In the genomic region with DNA sequence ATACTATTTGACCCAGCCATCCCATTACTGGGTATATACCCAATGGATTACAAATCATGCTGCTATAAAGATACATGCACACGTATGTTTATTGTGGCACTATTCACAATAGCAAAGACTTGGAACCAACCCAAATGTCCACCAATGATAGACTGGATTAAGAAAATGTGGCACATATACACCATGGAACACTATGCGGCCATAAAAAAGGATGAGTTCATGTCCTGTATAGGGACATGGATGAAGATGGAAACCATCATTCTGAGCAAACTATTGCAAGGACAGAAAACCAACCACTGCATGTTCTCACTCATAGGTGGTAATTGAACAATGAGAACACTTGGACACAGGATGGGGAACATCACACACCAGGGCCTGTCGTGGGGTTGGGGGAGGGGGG, we compare ENCODE assay signal across 19 cellular contexts. TPM values are rescaled to one million over a fixed set of nuclear protein-coding genes. Genes with fewer than 3 reads are reported as not detected.
"Had no signal": no experiment of that assay in that cellular context is flagged by ENCODE, and none has a peak within 500 bp of the region (broad histone marks: within the 10 kb centered on the region; RNA-seq: fewer than 3 reads in every experiment).

No MANE protein-coding gene starts in this region.

RNA-seq across cellular contexts. Expression of gene RDH16, which starts 16.8 kb away (rescaled TPM):
- total RNA-seq: chondrocyte had no signal

RNA-seq across cellular contexts. Expression of gene SDR9C7, which starts 40.0 kb away (rescaled TPM):
- total RNA-seq: activated naive CD4-positive, alpha-beta T cell treated with anti-CD3 and anti-CD28 coated beads for 36 hours; activated naive CD4-positive, alpha-beta T cell treated with anti-CD3 and anti-CD28 coated beads, Interleukin-2, amount 50 U/mL, for 72 hours; activated naive CD8-positive, alpha-beta T cell treated with anti-CD3 and anti-CD28 coated beads for 36 hours; activated naive CD8-positive, alpha-beta T cell treated with anti-CD3 and anti-CD28 coated beads, Interleukin-2, amount 10 ng/mL, durations not matched to agents 7 days and 5 days; activated T-cell treated with anti-CD3 and anti-CD28 coated beads, Interleukin-2, amount 50 U/mL, for 4 hours; activated T-helper 1 cell treated with anti-CD3 and anti-CD28 coated beads, Interleukin-12 subunit alpha, Interleukin-12 subunit beta, Interleukin-2, Interleukin-4 antibody, amounts not matched to agents 30 ng/mL and 10 ng/mL and 1 ng/mL, durations not matched to agents 14 hours and 24 hours and 36 hours; activated T-helper 17 cell treated with anti-CD3 and anti-CD28 coated beads, Interleukin-2, amount 50 U/mL, for 72 hours; activated T-helper 2 cell treated with anti-CD3 and anti-CD28 coated beads, Interferon-gamma antibody, Interleukin-2, Interleukin-4, amounts not matched to agents 10 μg/mL and 5 μg/mL and 100 μg/mL, durations not matched to agents 14 hours and 24 hours and 36 hours; adrenal gland; ascending aorta; astrocyte; body of pancreas; breast epithelium; chondrocyte had no signal
- polyA plus RNA-seq: adipose tissue, adrenal gland had no signal

RNA-seq across cellular contexts. Expression of gene TAC3, which starts 42.1 kb away (rescaled TPM):
- total RNA-seq: activated T-helper 2 cell treated with anti-CD3 and anti-CD28 coated beads, Interferon-gamma antibody, Interleukin-2, Interleukin-4, amounts not matched to agents 10 μg/mL and 5 μg/mL and 100 μg/mL, durations not matched to agents 14 hours and 24 hours and 36 hours; aorta; ascending aorta; body of pancreas; breast epithelium; bronchial epithelial cell; cardiac septum; cerebellum; chondrocyte had no signal
- polyA plus RNA-seq: adipose tissue had no signal
